Comparison of ENCODE assay signal across 1 cellular context in the genomic region with DNA sequence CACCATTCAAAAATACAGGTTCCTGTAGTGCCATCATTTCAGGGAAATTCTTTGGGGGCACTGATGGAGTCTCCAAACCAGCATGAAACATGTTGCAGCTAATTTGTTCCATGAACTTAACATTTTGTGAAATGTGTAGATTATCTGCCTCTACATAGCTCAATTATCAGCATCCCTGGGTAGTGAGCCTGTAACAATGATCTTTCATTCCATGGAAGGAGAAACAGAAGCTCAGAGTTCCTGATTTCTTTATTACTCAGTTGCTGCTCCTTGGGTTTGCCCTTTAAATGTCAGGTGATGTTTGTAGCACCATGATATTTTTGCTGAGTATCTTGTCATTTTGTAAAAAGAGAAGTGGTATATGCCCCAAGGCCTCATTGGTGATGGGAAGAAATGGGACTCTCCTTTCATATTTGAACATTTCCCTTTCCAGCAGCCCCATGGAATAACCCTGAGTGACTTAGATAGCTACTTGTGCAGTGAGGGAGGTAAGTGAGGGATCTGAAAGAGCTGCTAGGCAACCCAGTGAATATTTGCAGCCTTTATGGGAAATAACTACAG.
TF ChIP-seq lines count a peak whose summit lies in the region.

No MANE protein-coding gene starts in this region.

TF ChIP-seq in GM12878, 131 proteins besides CTCF, POLR2A, EP300 and RAD21:
- peak; percentile 28; the same call in 1 of the 2 replicates for TF ChIP-seq SPI1 (IDR thresholded peaks at IDR 0.05; ENCODE audit: borderline replicate concordance, insufficient read depth, low read depth, low read length)
- no peak for TF ChIP-seq YY1 (IDR thresholded peaks at IDR 0.05; ENCODE audit: low read depth, low read length)
